In genomic region chr16:30445408-30446202, GRCh38 we compare ENCODE assay signal across 9 cellular contexts. TPM values are rescaled to one million over a fixed set of nuclear protein-coding genes. Genes with fewer than 3 reads are reported as not detected.
A peak's percentile ranks its signal among the peaks of the same experiment; 100 is the strongest.
DNase-seq lines count a peak whose midpoint lies in the region; ATAC-seq, FAIRE-seq and TF ChIP-seq lines count a peak whose summit lies in the region.
"Had no signal": no experiment of that assay in that cellular context is flagged by ENCODE, and none has a peak within 500 bp of the region (broad histone marks: within the 10 kb centered on the region; RNA-seq: fewer than 3 reads in every experiment).

TSS of gene SEPHS2 (minus strand) at chr16:30445874. CDS start at chr16:30445727, 147 bp downstream.

- peak within 1 kb of the TSS; percentile 68 for H3K4me3 ChIP-seq in AG09309 (ENCODE audit: control insufficient read depth, low read depth, low read length)
- H3K4me3 ChIP-seq in kidney (ENCODE audit: low read length in 2 of 2): peak within 1 kb of the TSS; percentile 96 to 100

- peak within 1 kb of the TSS; percentile 78 to 96 for H3K9ac ChIP-seq in kidney (ENCODE audit: low read length in 2 of 2)

- H3K27ac ChIP-seq in kidney (ENCODE audit: low read depth in 2 of 2, low read length in 2 of 2): peak within 1 kb of the TSS; percentile 83 to 98

- TF ChIP-seq CTCF in AG09309 (IDR thresholded peaks at IDR 0.05; ENCODE audit: control insufficient read depth, insufficient read depth, low read depth, low read length, missing control alignments) (peak; percentile 54), kidney (IDR thresholded peaks at IDR 0.05; ENCODE audit: borderline replicate concordance, extremely low read depth, insufficient read depth) (no peak)

- peak; percentile 92 for DNase-seq in AG09309 (ENCODE audit: low read depth)
- DNase-seq in NCI-H446 treated with DMSO at 0.1 percent for 48 hours (lab: John Stamatoyannopoulos, UW): peak; percentile 93
- DNase-seq in activated CD4-positive, CD25-positive, alpha-beta regulatory T cell treated with anti-CD3 and anti-CD28 coated beads, Interleukin-2, amount 50 U/mL, for 72 hours: peak; percentile 96
- DNase-seq in cerebellar nuclear complex (lab: John Stamatoyannopoulos, UW): peak; percentile 82 to 95
- peak; percentile 98 for DNase-seq in kidney
- DNase-seq in stimulated activated CD4-positive, alpha-beta T cell treated with anti-CD3 and anti-CD28 coated beads, Interleukin-15, amount 100 ng/mL, for 24 hours: peak; percentile 97

- H3K4me1 ChIP-seq in kidney (ENCODE audit: control insufficient read depth in 1 of 2, insufficient read depth in 1 of 2, low read depth in 1 of 2, low read length in 2 of 2): peaks cover 8 to 15% of the 10 kb centered on the region in 2 donors

- H3K9me3 ChIP-seq in kidney (ENCODE audit: control insufficient read depth in 1 of 2, low read length in 2 of 2): peaks cover 0 to 12% of the 10 kb centered on the region in 2 donors

- ATAC-seq in GM18909 (IDR thresholded peaks at IDR 0.05; ENCODE audit: poor library complexity, unreplicated experiment): peak; percentile 81
- peak; percentile 68 for ATAC-seq in HG03196 (IDR thresholded peaks at IDR 0.05; ENCODE audit: unreplicated experiment)

- intact Hi-C loops in kidney (cut with DNase I): no loop called here

- FAIRE-seq in kidney (lab: Jason Lieb, UNC): peak; percentile 29
- FAIRE-seq: TTC549 had no signal

- H3K36me3 ChIP-seq in kidney (ENCODE audit: control insufficient read depth in 1 of 2, insufficient read depth in 2 of 2, low read length in 2 of 2): peaks cover 3 to 13% of the 10 kb centered on the region in 2 donors

RNA-seq across cellular contexts. Expression of gene SEPHS2, which starts in this region (rescaled TPM):
- total RNA-seq in kidney: 82.3 TPM
- polyA plus RNA-seq in kidney (ENCODE audit: insufficient read depth, low read depth, low replicate concordance): 137 TPM

Comparison
In these comparisons a context has a peak if more than half of its experiments do, and no peak if none do; other contexts are left out.
1. Peak in every context shown above with its lines: DNase-seq, ATAC-seq, H3K4me3 ChIP-seq and H3K27ac ChIP-seq.